7 cellular contexts compared by ENCODE assay signal in genomic region chrX:148120151-148120550, GRCh38.
"Had no signal": no experiment of that assay in that cellular context is flagged by ENCODE, and none has a peak within 500 bp of the region (broad histone marks: within the 10 kb centered on the region; RNA-seq: fewer than 3 reads in every experiment).

No MANE protein-coding gene starts in this region.

- ATAC-seq: HepG2, K562 had no signal

- H3K36me3 Mint-ChIP-seq: IgD-negative memory B cell had no signal

- FAIRE-seq: HepG2, HTR-8/SVneo, K562 had no signal

- H3K27me3 Mint-ChIP-seq: IgD-negative memory B cell had no signal

- H3K27ac Mint-ChIP-seq: IgD-negative memory B cell had no signal

- H3K27ac ChIP-seq: HL-60 had no signal

- H3K4me3 ChIP-seq: K562 had no signal

- DNase-seq: IMR-90, KBM-7 had no signal

- H3K4me3 Mint-ChIP-seq: IgD-negative memory B cell had no signal
